1 cellular context compared by ENCODE assay signal in the genomic region with DNA sequence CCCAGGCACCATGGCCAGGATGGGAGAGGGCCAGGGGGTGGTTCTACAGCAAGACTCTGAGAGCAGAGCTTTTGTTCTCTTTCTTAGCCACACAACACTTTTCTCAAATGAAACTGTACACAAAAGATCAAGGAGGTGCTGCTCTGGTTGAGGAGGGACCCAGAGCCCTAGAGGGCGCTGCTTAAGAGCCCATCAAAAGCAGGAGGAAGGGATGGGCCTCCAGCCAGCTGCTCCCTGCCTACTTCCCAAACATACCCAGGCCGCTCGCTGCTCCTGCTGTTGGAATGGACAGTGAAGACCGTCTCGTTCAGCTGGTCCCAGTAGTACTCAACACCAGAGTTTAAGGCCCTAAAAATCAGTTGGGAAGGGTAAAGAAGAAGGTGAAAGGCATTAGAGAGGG.
TF ChIP-seq lines count a peak whose summit lies in the region.

No MANE protein-coding gene starts in this region.

TF ChIP-seq in SK-N-SH treated with all-trans-retinoic acid at 6 μM for 48 hours, 23 proteins besides CTCF, POLR2A, EP300 and RAD21 (continued from another document):
- TF ChIP-seq, protein P1, sequence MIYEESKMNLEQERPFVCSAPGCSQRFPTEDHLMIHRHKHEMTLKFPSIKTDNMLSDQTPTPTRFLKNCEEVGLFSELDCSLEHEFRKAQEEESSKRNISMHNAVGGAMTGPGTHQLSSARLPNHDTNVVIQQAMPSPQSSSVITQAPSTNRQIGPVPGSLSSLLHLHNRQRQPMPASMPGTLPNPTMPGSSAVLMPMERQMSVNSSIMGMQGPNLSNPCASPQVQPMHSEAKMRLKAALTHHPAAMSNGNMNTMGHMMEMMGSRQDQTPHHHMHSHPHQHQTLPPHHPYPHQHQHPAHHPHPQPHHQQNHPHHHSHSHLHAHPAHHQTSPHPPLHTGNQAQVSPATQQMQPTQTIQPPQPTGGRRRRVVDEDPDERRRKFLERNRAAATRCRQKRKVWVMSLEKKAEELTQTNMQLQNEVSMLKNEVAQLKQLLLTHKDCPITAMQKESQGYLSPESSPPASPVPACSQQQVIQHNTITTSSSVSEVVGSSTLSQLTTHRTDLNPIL (CRISPR knock-in tag; IDR thresholded peaks at IDR 0.05; ENCODE audit: low read depth), result no peak
- no peak for TF ChIP-seq BACH2 (CRISPR knock-in tag; IDR thresholded peaks at IDR 0.05; ENCODE audit: borderline replicate concordance)
- no peak for TF ChIP-seq RARB (CRISPR knock-in tag; IDR thresholded peaks at IDR 0.05)
- no peak for TF ChIP-seq SNAI2 (CRISPR knock-in tag; IDR thresholded peaks at IDR 0.05)
- no peak for TF ChIP-seq GLIS3 (CRISPR knock-in tag; IDR thresholded peaks at IDR 0.05)
- no peak for TF ChIP-seq ISL1 (CRISPR knock-in tag; IDR thresholded peaks at IDR 0.05)
- TF ChIP-seq TCF4 (CRISPR knock-in tag; IDR thresholded peaks at IDR 0.05; ENCODE audit: borderline replicate concordance), result no peak
- no peak for TF ChIP-seq CSDC2 (CRISPR knock-in tag; IDR thresholded peaks at IDR 0.05)
- no peak for TF ChIP-seq ZC3H10 (CRISPR knock-in tag; IDR thresholded peaks at IDR 0.05)
